In the genomic region with DNA sequence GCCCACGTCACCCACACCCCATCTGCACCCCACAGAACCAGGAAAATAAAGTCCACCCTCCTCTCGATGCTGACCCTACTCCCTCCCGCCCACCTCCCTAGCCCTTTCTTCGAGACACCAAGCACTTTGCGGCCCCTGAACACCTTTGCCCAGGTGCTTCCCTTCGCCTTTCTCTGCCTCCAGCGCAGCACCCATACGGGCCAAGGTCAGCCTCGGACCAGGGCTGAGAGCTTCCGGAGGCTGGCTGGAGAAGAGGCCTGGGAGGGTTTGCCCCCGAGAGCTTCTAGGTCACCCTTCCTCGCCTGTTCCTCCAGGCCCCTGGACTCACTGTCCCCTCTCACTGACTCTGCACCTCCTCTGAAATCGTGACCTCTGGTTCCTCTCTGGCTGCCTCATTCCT, we compare ENCODE assay signal across 1 cellular context.
TF ChIP-seq lines count a peak whose summit lies in the region.

No MANE protein-coding gene starts in this region.

TF ChIP-seq in K562, 482 proteins besides CTCF, POLR2A, EP300 and RAD21:
- TF ChIP-seq, protein P1, sequence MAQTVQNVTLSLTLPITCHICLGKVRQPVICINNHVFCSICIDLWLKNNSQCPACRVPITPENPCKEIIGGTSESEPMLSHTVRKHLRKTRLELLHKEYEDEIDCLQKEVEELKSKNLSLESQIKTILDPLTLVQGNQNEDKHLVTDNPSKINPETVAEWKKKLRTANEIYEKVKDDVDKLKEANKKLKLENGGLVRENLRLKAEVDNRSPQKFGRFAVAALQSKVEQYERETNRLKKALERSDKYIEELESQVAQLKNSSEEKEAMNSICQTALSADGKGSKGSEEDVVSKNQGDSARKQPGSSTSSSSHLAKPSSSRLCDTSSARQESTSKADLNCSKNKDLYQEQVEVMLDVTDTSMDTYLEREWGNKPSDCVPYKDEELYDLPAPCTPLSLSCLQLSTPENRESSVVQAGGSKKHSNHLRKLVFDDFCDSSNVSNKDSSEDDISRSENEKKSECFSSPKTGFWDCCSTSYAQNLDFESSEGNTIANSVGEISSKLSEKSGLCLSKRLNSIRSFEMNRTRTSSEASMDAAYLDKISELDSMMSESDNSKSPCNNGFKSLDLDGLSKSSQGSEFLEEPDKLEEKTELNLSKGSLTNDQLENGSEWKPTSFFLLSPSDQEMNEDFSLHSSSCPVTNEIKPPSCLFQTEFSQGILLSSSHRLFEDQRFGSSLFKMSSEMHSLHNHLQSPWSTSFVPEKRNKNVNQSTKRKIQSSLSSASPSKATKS (CRISPR knock-in tag; IDR thresholded peaks at IDR 0.05) = no peak
- TF ChIP-seq, protein P2, sequence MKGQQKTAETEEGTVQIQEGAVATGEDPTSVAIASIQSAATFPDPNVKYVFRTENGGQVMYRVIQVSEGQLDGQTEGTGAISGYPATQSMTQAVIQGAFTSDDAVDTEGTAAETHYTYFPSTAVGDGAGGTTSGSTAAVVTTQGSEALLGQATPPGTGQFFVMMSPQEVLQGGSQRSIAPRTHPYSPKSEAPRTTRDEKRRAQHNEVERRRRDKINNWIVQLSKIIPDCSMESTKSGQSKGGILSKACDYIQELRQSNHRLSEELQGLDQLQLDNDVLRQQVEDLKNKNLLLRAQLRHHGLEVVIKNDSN (CRISPR knock-in tag; IDR thresholded peaks at IDR 0.05) = peak; percentile 28; the same call in 1 of the 2 replicates
- peak; percentile 12 for TF ChIP-seq PCBP1 (IDR thresholded peaks at IDR 0.05; ENCODE audit: low read depth, low read length, poor library complexity, severe bottlenecking)
TF ChIP-seq in K562: peak in this region for 2.
